22 cellular contexts compared by ENCODE assay signal in the genomic region with DNA sequence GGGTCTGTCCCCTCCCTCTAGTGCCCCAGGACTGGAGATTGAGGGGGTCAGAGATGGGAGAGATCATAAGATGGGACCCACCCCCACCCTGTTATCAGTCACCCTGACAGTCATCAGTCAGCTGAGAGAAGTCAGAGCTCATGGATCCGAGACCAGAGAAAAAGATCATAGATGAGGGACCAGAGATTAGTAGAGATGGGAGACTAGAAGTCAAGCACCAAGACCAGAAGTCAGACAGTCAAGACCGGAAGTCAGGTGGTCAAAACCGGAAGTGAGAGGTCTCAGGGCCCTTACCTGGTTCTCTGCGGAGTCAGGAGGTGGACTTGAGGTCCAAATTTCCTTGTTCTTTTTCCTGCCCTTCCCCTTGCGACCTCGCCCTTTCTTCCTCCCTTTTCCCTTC. TPM values are rescaled to one million over a fixed set of nuclear protein-coding genes. Genes with fewer than 3 reads are reported as not detected.
DNase-seq lines count a peak whose midpoint lies in the region; ATAC-seq, FAIRE-seq and TF ChIP-seq lines count a peak whose summit lies in the region.
"Had no signal": no experiment of that assay in that cellular context is flagged by ENCODE, and none has a peak within 500 bp of the region (broad histone marks: within the 10 kb centered on the region; RNA-seq: fewer than 3 reads in every experiment).

No MANE protein-coding gene starts in this region.

- H3K36me3 Mint-ChIP-seq in stimulated activated effector memory CD8-positive, alpha-beta T cell treated with anti-CD3 and anti-CD28 coated beads, Interleukin-12 subunit alpha, Interleukin-12 subunit beta, amount 100 ng/mL, for 72 hours = peaks cover 62% of the 10 kb centered on the region
- no peaks in the 10 kb centered on the region for H3K36me3 Mint-ChIP-seq in WTC11

- no peaks in the 10 kb centered on the region for H3K9me3 Mint-ChIP-seq in stimulated activated effector memory CD8-positive, alpha-beta T cell treated with anti-CD3 and anti-CD28 coated beads, Interleukin-12 subunit alpha, Interleukin-12 subunit beta, amount 100 ng/mL, for 72 hours
- peaks cover 2% of the 10 kb centered on the region; the same call in 1 of the 2 replicates for H3K9me3 Mint-ChIP-seq in WTC11

- TF ChIP-seq CTCF in GM12878 (IDR thresholded peaks at IDR 0.05 in 2 of 3, conservative IDR thresholded peaks at IDR 0.05 in 1 of 3; ENCODE audit: control insufficient read depth in 2 of 3, extremely low read depth in 1 of 3, insufficient read depth in 1 of 3, low read depth in 3 of 3, low read length in 3 of 3) (no peak), ovary (IDR thresholded peaks at IDR 0.05) (no peak), WTC11 (IDR thresholded peaks at IDR 0.05) (no peak)

- no peaks in the 10 kb centered on the region; the same call in 2 of the 3 replicates for H3K9me3 ChIP-seq in GM12878 (replicated peaks; ENCODE audit: control insufficient read depth, insufficient read depth, low read length)
- H3K9me3 ChIP-seq in ovary = no peaks in the 10 kb centered on the region
- H3K9me3 ChIP-seq: BLaER1 had no signal

- 37% methylated on average over 6 of the region's 6 CpGs for WGBS in GM12878 (ENCODE audit: insufficient coverage, insufficient replicate concordance, low lambda C conversion rate, missing lambda C conversion rate)
- 73 to 86% (median 86%) methylated on average over 6 of the region's 6 CpGs for WGBS in ovary, 3 donors

- H3K4me1 ChIP-seq in GM12878 (ENCODE audit: control insufficient read depth, insufficient read depth, low read length) (no peaks in the 10 kb centered on the region), ovary (ENCODE audit: insufficient read depth) (peaks cover 2% of the 10 kb centered on the region)

- ATAC-seq in GM12878 = no peak
- ATAC-seq in stimulated activated effector memory CD8-positive, alpha-beta T cell treated with anti-CD3 and anti-CD28 coated beads, Interleukin-12 subunit alpha, Interleukin-12 subunit beta, amount 100 ng/mL, for 72 hours = no peak
- no peak for ATAC-seq in WTC11

- no peak overlapping the region for H2AFZ ChIP-seq in GM12878 (ENCODE audit: control insufficient read depth, low read depth, low read length)

- peaks cover 28% of the 10 kb centered on the region for H3K27me3 Mint-ChIP-seq in WTC11 (ENCODE audit: low read depth)

- POLR2A ChIA-PET in GM12878 (lab: Charles Lee) = interaction anchor here (0.5 to 1.0 kb wide), 2 partner anchors 42 to 203 kb away, joined by 3 to 7 read pairs; no protein-coding TSS in a partner anchor
- POLR2A ChIA-PET in WTC11 (lab: Charles Lee) = no interaction called here

- H3K27ac Mint-ChIP-seq in stimulated activated effector memory CD8-positive, alpha-beta T cell treated with anti-CD3 and anti-CD28 coated beads, Interleukin-12 subunit alpha, Interleukin-12 subunit beta, amount 100 ng/mL, for 72 hours = no peak overlapping the region
- no peak overlapping the region for H3K27ac Mint-ChIP-seq in WTC11

- TF ChIP-seq EP300 in GM12878 (IDR thresholded peaks at IDR 0.05; ENCODE audit: borderline replicate concordance in 1 of 2, control insufficient read depth in 1 of 2, low read depth in 2 of 2, low read length in 2 of 2) (no peak), ovary (IDR thresholded peaks at IDR 0.05) (no peak)

- SMC1A ChIA-PET in GM12878 (lab: Charles Lee; ENCODE audit: uncharacterized antibody, unreplicated experiment) = no interaction called here

- RAD21 ChIA-PET in GM12878 (lab: Charles Lee; ENCODE audit: unreplicated experiment) = interaction anchor here (0.6 to 0.9 kb wide), 2 partner anchors 24 to 73 kb away, joined by 3 read pairs; no protein-coding TSS in a partner anchor

- no peaks in the 10 kb centered on the region for H4K20me1 ChIP-seq in GM12878 (ENCODE audit: control insufficient read depth, insufficient read depth)
- H4K20me1 ChIP-seq: BLaER1 had no signal

- intact Hi-C loops in GM12878 (cut with micrococcal nuclease; ENCODE audit: unreplicated experiment) = no loop called here
- intact Hi-C loops in ovary (cut with DNase I) = loop anchor here in 1 of 4 donors (10.0 kb wide), 1 partner anchor 68 kb away; a partner anchor contains a TSS

- H3K4me1 Mint-ChIP-seq in stimulated activated effector memory CD8-positive, alpha-beta T cell treated with anti-CD3 and anti-CD28 coated beads, Interleukin-12 subunit alpha, Interleukin-12 subunit beta, amount 100 ng/mL, for 72 hours = peaks cover 74% of the 10 kb centered on the region
- peaks cover 6% of the 10 kb centered on the region for H3K4me1 Mint-ChIP-seq in WTC11

- in situ Hi-C loops in GM12878 (cut with MboI) = no loop called here

- BruUV-seq in GM12878 (replicated peaks; lab: Mats Ljungman, UMichigan) = no TSS peak

- DNase-seq in DMS53 (lab: John Stamatoyannopoulos, UW) (peak; percentile 6), DMS53 treated with DMSO at 0.1 percent for 48 hours (lab: John Stamatoyannopoulos, UW; ENCODE audit: unreplicated experiment) (no peak), NAMALWA (ENCODE audit: low spot score) (peak; percentile 31), GM12878 (ENCODE audit: low read depth, low spot score) (no peak), NCI-H510A treated with DMSO at 0.1 percent for 48 hours (lab: John Stamatoyannopoulos, UW) (no peak), ovary (no peak), WTC11 (ENCODE audit: low spot score) (no peak)
- DNase-seq in stimulated activated effector memory CD8-positive, alpha-beta T cell treated with anti-CD3 and anti-CD28 coated beads, Interleukin-12 subunit alpha, Interleukin-12 subunit beta, amount 100 ng/mL, for 72 hours (ENCODE audit: low spot score in 2 of 2) = no peak
- DNase-seq: ACHN; CD4-positive, alpha-beta memory T cell; DMS153; GDM1; IMR-90; NCI-H1694; NCI-H2081 treated with DMSO at 0.1 percent for 48 hours; NCI-H2171 treated with DMSO at 0.1 percent for 48 hours; NCI-H526 had no signal

- H3K36me3 ChIP-seq in GM12878 (ENCODE audit: control insufficient read depth in 2 of 2, insufficient read depth in 2 of 2, low read length in 1 of 2) = no peaks in the 10 kb centered on the region
- no peaks in the 10 kb centered on the region for H3K36me3 ChIP-seq in ovary
- H3K36me3 ChIP-seq: BLaER1 had no signal

- no peak overlapping the region for H3K9ac ChIP-seq in GM12878 (ENCODE audit: control insufficient read depth, insufficient read depth, low read length)
- H3K9ac ChIP-seq: BLaER1 had no signal

- H3K27me3 ChIP-seq in GM12878 (replicated peaks in 1 of 2; ENCODE audit: control insufficient read depth in 2 of 2, insufficient read depth in 2 of 2, low read length in 1 of 2) (no peaks in the 10 kb centered on the region), ovary (no peaks in the 10 kb centered on the region)
- H3K27me3 ChIP-seq: BLaER1 had no signal

- H3K79me2 ChIP-seq in GM12878 (ENCODE audit: control insufficient read depth, insufficient read depth, low read length) = no peaks in the 10 kb centered on the region

- TF ChIP-seq POLR2A in GM12878 (IDR thresholded peaks at IDR 0.05; ENCODE audit: low read depth, low read length) (no peak), ovary (IDR thresholded peaks at IDR 0.05) (no peak)

- H3K4me3 ChIP-seq in GM12878 (no peak overlapping the region), ovary (no peak overlapping the region)
- H3K4me3 ChIP-seq: BLaER1 had no signal

- CTCF ChIA-PET in GM12878 (lab: Yijun Ruan, JAX) = interaction anchor here (1.0 kb wide), 1 partner anchor 71 kb away, joined by 3 read pairs; no protein-coding TSS in a partner anchor
- CTCF ChIA-PET in WTC11 (lab: Charles Lee) = interaction anchor here (0.8 to 1.0 kb wide), 3 partner anchors 9 to 55 kb away, joined by 3 read pairs; no protein-coding TSS in a partner anchor

- H3K27ac ChIP-seq in GM12878 (ENCODE audit: control insufficient read depth, insufficient read depth) (no peak overlapping the region), ovary (no peak overlapping the region)
- H3K27ac ChIP-seq: 22Rv1, BLaER1 had no signal

- TF ChIP-seq RAD21 in GM12878 (IDR thresholded peaks at IDR 0.05; ENCODE audit: insufficient read depth, low read depth, low read length) = no peak

- H3K4me2 ChIP-seq in GM12878 (ENCODE audit: control insufficient read depth, insufficient read depth) = no peak overlapping the region
- H3K4me2 ChIP-seq: BLaER1 had no signal

- FAIRE-seq in GM12878 (lab: Jason Lieb, UNC) = no peak
- FAIRE-seq: H54, HTR-8/SVneo had no signal

- peak overlapping the region; percentile 76 for H3K4me3 Mint-ChIP-seq in stimulated activated effector memory CD8-positive, alpha-beta T cell treated with anti-CD3 and anti-CD28 coated beads, Interleukin-12 subunit alpha, Interleukin-12 subunit beta, amount 100 ng/mL, for 72 hours
- no peak overlapping the region for H3K4me3 Mint-ChIP-seq in WTC11

RNA-seq across cellular contexts. Expression of a gene that starts 7.0 kb away (rescaled TPM):
- total RNA-seq in GM12878 (2013; cell fraction: nucleolus; rRNA removed) = 1.4 TPM in 2 replicates
- under 0.01 and 0.05 TPM in 2 replicates for total RNA-seq in GM12878 (2014; rRNA removed)
- total RNA-seq in GM12878 (2014; rRNA removed; fragmentation: Illumina TruSeq; extraction: Trizol) = 0.05 and 0.09 TPM in 2 replicates
- 0.18 and 0.19 TPM in 2 replicates for total RNA-seq in GM12878 (2021)
- polyA plus RNA-seq in GM12878 (2011; ENCODE audit: low read depth) = 0.04 TPM
- 5.5 and 8.3 TPM in 2 replicates for polyA plus RNA-seq in GM12878 (2011; rRNA removed)
- polyA plus RNA-seq in GM12878 (2011; cell fraction: cytosol; rRNA removed) = 7.8 and 9.6 TPM in 2 replicates
- polyA plus RNA-seq in GM12878 (2011; cell fraction: nucleus; rRNA removed) = 62.0 and 70.8 TPM in 2 replicates
- 0.29 and 0.34 TPM in 2 replicates for polyA plus RNA-seq in GM12878 (2012)
- polyA plus RNA-seq in GM12878 (2014; fragmentation: Illumina TruSeq; extraction: Trizol) = 0.03 and 0.06 TPM in 2 replicates
- polyA plus RNA-seq in GM12878 (2014; fragmentation: Nextera tagmentation; extraction: Ambion mirVana) = under 1 TPM in 1 of 2 experiments, not detected in 1; 0.04 TPM
- 0.10 and 0.13 TPM in 2 replicates for polyA plus RNA-seq in GM12878 (2014; rRNA removed)
- under 1 TPM in 1 of 2 experiments, not detected in 1; 0.32 TPM for polyA plus RNA-seq in GM12878 (2016; fragmentation: Nextera tagmentation; extraction: Ambion mirVana)
- 4.9 and 9.5 TPM in 2 replicates for polyA minus RNA-seq in GM12878 (2011; rRNA and poly(A)+ RNA removed)
- polyA minus RNA-seq in GM12878 (2011; cell fraction: cytosol; rRNA and poly(A)+ RNA removed) = 5.0 and 5.7 TPM in 2 replicates
- 10.3 and 11.0 TPM in 2 replicates for polyA minus RNA-seq in GM12878 (2011; cell fraction: nucleus; rRNA and poly(A)+ RNA removed)
- total RNA-seq in ovary = 1 to 10 TPM; 1.7 to 9.0 (median 4.4) TPM
- 1 to 10 TPM; 1.5 to 6.7 TPM for polyA plus RNA-seq in ovary
- 0.81 to 1.2 TPM (median 0.96 TPM) in 3 replicates for total RNA-seq in WTC11 (2021)

RNA-seq across cellular contexts. Expression of a gene that starts 10.0 kb away (rescaled TPM):
- total RNA-seq in GM12878 (2013; cell fraction: nucleolus; rRNA removed) = not detected in 2 replicates
- not detected in 2 replicates for total RNA-seq in GM12878 (2014; rRNA removed)
- total RNA-seq in GM12878 (2014; rRNA removed; fragmentation: Illumina TruSeq; extraction: Trizol) = not detected in 2 replicates
- not detected in 2 replicates for total RNA-seq in GM12878 (2021)
- not detected for polyA plus RNA-seq in GM12878 (2011; ENCODE audit: low read depth)
- 0.46 and 0.58 TPM in 2 replicates for polyA plus RNA-seq in GM12878 (2011; rRNA removed)
- polyA plus RNA-seq in GM12878 (2011; cell fraction: cytosol; rRNA removed) = 0.87 and 0.95 TPM in 2 replicates
- 0.66 and 0.76 TPM in 2 replicates for polyA plus RNA-seq in GM12878 (2011; cell fraction: nucleus; rRNA removed)
- not detected in 2 replicates for polyA plus RNA-seq in GM12878 (2012)
- not detected in 2 replicates for polyA plus RNA-seq in GM12878 (2014; fragmentation: Illumina TruSeq; extraction: Trizol)
- polyA plus RNA-seq in GM12878 (2014; fragmentation: Nextera tagmentation; extraction: Ambion mirVana) = under 1 TPM in 1 of 2 experiments, not detected in 1; 0.04 TPM
- polyA plus RNA-seq in GM12878 (2014; rRNA removed) = 0.05 TPM in 1 of 2 replicates, not detected in the other
- polyA plus RNA-seq in GM12878 (2016; fragmentation: Nextera tagmentation; extraction: Ambion mirVana) = not detected
- polyA minus RNA-seq in GM12878 (2011; rRNA and poly(A)+ RNA removed) = 0.15 and 0.52 TPM in 2 replicates
- not detected in 2 replicates for polyA minus RNA-seq in GM12878 (2011; cell fraction: cytosol; rRNA and poly(A)+ RNA removed)
- not detected in 2 replicates for polyA minus RNA-seq in GM12878 (2011; cell fraction: nucleus; rRNA and poly(A)+ RNA removed)
- total RNA-seq in ovary = not detected
- not detected for polyA plus RNA-seq in ovary
- total RNA-seq in WTC11 (2021) = 0.27 TPM in 1 of 3 replicates, not detected in the others
- total RNA-seq: CD4-positive, alpha-beta memory T cell; Right ventricle myocardium superior had no signal
- polyA plus RNA-seq: CD4-positive, alpha-beta memory T cell; IMR-90 had no signal

Comparison
In these comparisons a context has a peak if more than half of its experiments do, and no peak if none do; other contexts are left out.
1. DNase-seq: peak in DMS53 (single experiment) and NAMALWA (single experiment); none in DMS53 treated with DMSO at 0.1 percent for 48 hours (single experiment), GM12878 (single experiment), stimulated activated effector memory CD8-positive, alpha-beta T cell treated with anti-CD3 and anti-CD28 coated beads, Interleukin-12 subunit alpha, Interleukin-12 subunit beta, amount 100 ng/mL, for 72 hours (0 of 2), NCI-H510A treated with DMSO at 0.1 percent for 48 hours (single experiment), ovary (0 of 5) and WTC11 (single experiment).